Comparison of ENCODE assay signal across 14 cellular contexts in the genomic region with DNA sequence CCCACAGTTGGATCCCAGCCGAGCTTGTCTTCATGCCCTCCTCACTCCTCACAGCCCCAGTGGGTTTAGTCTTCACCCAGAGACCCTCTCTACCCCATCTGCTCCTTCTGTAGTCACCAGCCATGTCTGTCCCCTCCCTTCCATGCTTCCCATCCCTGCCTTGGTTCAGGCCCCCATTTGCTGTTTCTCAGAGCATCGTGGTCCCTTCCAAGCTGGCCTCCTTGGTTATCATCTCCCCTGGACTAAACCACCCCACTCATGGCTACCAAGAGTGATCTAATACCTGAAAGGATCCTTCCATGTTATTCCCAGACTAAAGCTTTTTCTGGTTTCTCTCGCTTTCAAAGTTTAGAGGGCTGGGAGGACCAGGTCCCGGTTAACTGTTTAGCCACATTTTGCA. TPM values are rescaled to one million over a fixed set of nuclear protein-coding genes. Genes with fewer than 3 reads are reported as not detected.
A peak's percentile ranks its signal among the peaks of the same experiment; 100 is the strongest.
DNase-seq lines count a peak whose midpoint lies in the region; ATAC-seq and TF ChIP-seq lines count a peak whose summit lies in the region.
"Had no signal": no experiment of that assay in that cellular context is flagged by ENCODE, and none has a peak within 500 bp of the region (broad histone marks: within the 10 kb centered on the region; RNA-seq: fewer than 3 reads in every experiment).

No MANE protein-coding gene starts in this region.

- H3K27ac ChIP-seq in IMR-90 (ENCODE audit: insufficient read depth, low read length), result no peak overlapping the region; the same call in 1 of the 2 replicates
- no peak overlapping the region for H3K27ac ChIP-seq in uterus
- H3K27ac ChIP-seq: foreskin keratinocyte, left ventricle myocardium inferior, SJCRH30, WERI-Rb-1 had no signal

- DNase-seq in T-helper 1 cell, result no peak
- no peak for DNase-seq in IMR-90
- DNase-seq in activated naive CD8-positive, alpha-beta T cell treated with anti-CD3 and anti-CD28 coated beads, Interleukin-2, amount 10 ng/mL, durations not matched to agents 7 days and 5 days, result no peak
- DNase-seq in natural killer cell treated with Interleukin-12 subunit alpha and Interleukin-12 subunit beta and Interleukin-15 and Interleukin-18, amount 100 ng/mL, for 72 hours (ENCODE audit: low spot score), result no peak
- DNase-seq in stimulated activated naive CD4-positive, alpha-beta T cell treated with Interleukin-2 at 50 U/mL for 16 hours (lab: John Stamatoyannopoulos, UW), result no peak
- DNase-seq in uterus, result no peak
- DNase-seq: COR-L47, left ventricle myocardium inferior, naive B cell, WERI-Rb-1 had no signal

- H3K14ac ChIP-seq in IMR-90 (replicated peaks; ENCODE audit: low read depth, low read length), result peak overlapping the region; percentile 38

- TF ChIP-seq RAD21 in IMR-90 (IDR thresholded peaks at IDR 0.05; ENCODE audit: low read length), result no peak

- peak overlapping the region; percentile 19; the same call in 1 of the 2 replicates for H3K18ac ChIP-seq in IMR-90 (ENCODE audit: low read depth, low read length)

- peak overlapping the region; percentile 86 for H2AK5ac ChIP-seq in IMR-90 (ENCODE audit: low read depth, low read length)

- TF ChIP-seq CTCF in IMR-90 (conservative IDR thresholded peaks at IDR 0.05; ENCODE audit: low read depth, low read length), result no peak
- no peak for TF ChIP-seq CTCF in uterus (IDR thresholded peaks at IDR 0.05)

- POLR2A ChIA-PET in IMR-90 (lab: Charles Lee; ENCODE audit: unreplicated experiment), result no interaction called here
- POLR2A ChIA-PET in activated naive CD8-positive, alpha-beta T cell treated with anti-CD3 and anti-CD28 coated beads, Interleukin-2, amount 10 ng/mL, durations not matched to agents 7 days and 5 days (lab: Charles Lee), result interaction anchor here (1.5 kb wide), 1 partner anchor 10 kb away, joined by 7 read pairs; no protein-coding TSS in a partner anchor

- peaks cover 12% of the 10 kb centered on the region for H3K9me3 Mint-ChIP-seq in T-helper 1 cell treated with Interleukin-12 subunit alpha and Interleukin-12 subunit beta and Interleukin-4 antibody, amounts not matched to agents 30 μg/mL and 1 μg/mL, for 36 hours
- peaks cover 7% of the 10 kb centered on the region for H3K9me3 Mint-ChIP-seq in activated naive CD8-positive, alpha-beta T cell treated with anti-CD3 and anti-CD28 coated beads, Interleukin-2, amount 10 ng/mL, durations not matched to agents 7 days and 5 days
- H3K9me3 Mint-ChIP-seq in natural killer cell treated with Interleukin-12 subunit alpha and Interleukin-12 subunit beta and Interleukin-15 and Interleukin-18, amount 100 ng/mL, for 72 hours, result peaks cover 3% of the 10 kb centered on the region

- peak overlapping the region; percentile 55 for H2AK9ac ChIP-seq in IMR-90 (replicated peaks; ENCODE audit: low read depth, low read length, poor library complexity)

- no peak overlapping the region for H3K9ac ChIP-seq in IMR-90 (ENCODE audit: low read depth, low read length)

- H4K5ac ChIP-seq in IMR-90 (ENCODE audit: low read depth, low read length), result no peak overlapping the region; the same call in 1 of the 2 replicates

- H3K27me3 ChIP-seq in IMR-90 (ENCODE audit: control insufficient read depth, insufficient read depth, low read length) (no peaks in the 10 kb centered on the region), uterus (peaks cover 0 to 5% of the 10 kb centered on the region in 2 donors)

- H4K91ac ChIP-seq in IMR-90 (ENCODE audit: insufficient read depth, low read depth, low read length), result peak overlapping the region; percentile 29; the same call in 1 of the 2 replicates

- peak overlapping the region; percentile 85 for H3K4me3 Mint-ChIP-seq in T-helper 1 cell treated with Interleukin-12 subunit alpha and Interleukin-12 subunit beta and Interleukin-4 antibody, amounts not matched to agents 30 μg/mL and 1 μg/mL, for 36 hours
- peak overlapping the region; percentile 78 for H3K4me3 Mint-ChIP-seq in activated naive CD8-positive, alpha-beta T cell treated with anti-CD3 and anti-CD28 coated beads, Interleukin-2, amount 10 ng/mL, durations not matched to agents 7 days and 5 days
- peak overlapping the region; percentile 80 for H3K4me3 Mint-ChIP-seq in natural killer cell treated with Interleukin-12 subunit alpha and Interleukin-12 subunit beta and Interleukin-15 and Interleukin-18, amount 100 ng/mL, for 72 hours
- H3K4me3 Mint-ChIP-seq: naive B cell had no signal

- H3K4me1 ChIP-seq in IMR-90 (ENCODE audit: control insufficient read depth, insufficient read depth, low read length), result peaks cover 20% of the 10 kb centered on the region
- no peaks in the 10 kb centered on the region for H3K4me1 ChIP-seq in uterus
- H3K4me1 ChIP-seq: foreskin keratinocyte, left ventricle myocardium inferior had no signal

- H3K9me3 ChIP-seq in IMR-90 (ENCODE audit: control insufficient read depth, insufficient read depth, low read length) (no peaks in the 10 kb centered on the region), uterus (no peaks in the 10 kb centered on the region)
- H3K9me3 ChIP-seq: left ventricle myocardium inferior had no signal

- H3K36me3 Mint-ChIP-seq in T-helper 1 cell treated with Interleukin-12 subunit alpha and Interleukin-12 subunit beta and Interleukin-4 antibody, amounts not matched to agents 30 μg/mL and 1 μg/mL, for 36 hours (ENCODE audit: low read depth), result peaks cover 16% of the 10 kb centered on the region
- peaks cover 9% of the 10 kb centered on the region for H3K36me3 Mint-ChIP-seq in activated naive CD8-positive, alpha-beta T cell treated with anti-CD3 and anti-CD28 coated beads, Interleukin-2, amount 10 ng/mL, durations not matched to agents 7 days and 5 days
- peaks cover 15% of the 10 kb centered on the region for H3K36me3 Mint-ChIP-seq in natural killer cell treated with Interleukin-12 subunit alpha and Interleukin-12 subunit beta and Interleukin-15 and Interleukin-18, amount 100 ng/mL, for 72 hours

- H3K4ac ChIP-seq in IMR-90 (ENCODE audit: low read depth, low read length), result peak overlapping the region; percentile 60

- H2BK15ac ChIP-seq in IMR-90 (ENCODE audit: low read depth, low read length), result peak overlapping the region; percentile 74; the same call in 2 of the 3 replicates

- peaks cover 0 to 36% of the 10 kb centered on the region in 2 experiments; a peak in 2 of 4 replicates for H3K79me1 ChIP-seq in IMR-90 (ENCODE audit: low read depth in 1 of 2, low read length in 2 of 2)

- TF ChIP-seq POLR2A in IMR-90 (IDR thresholded peaks at IDR 0.05; ENCODE audit: low read depth, low read length), result no peak
- no peak for TF ChIP-seq POLR2A in uterus (IDR thresholded peaks at IDR 0.05)

- H3K23ac ChIP-seq in IMR-90 (ENCODE audit: low read depth, low read length), result 0 out of 2 replicates have a peak overlapping the region, but pooled peaks have one; percentile 45

- dilution Hi-C loops in IMR-90 (cut with HindIII; ENCODE audit: low sequenced_read_pairs, unreplicated experiment), result no loop called here

- H3K27me3 Mint-ChIP-seq in T-helper 1 cell treated with Interleukin-12 subunit alpha and Interleukin-12 subunit beta and Interleukin-4 antibody, amounts not matched to agents 30 μg/mL and 1 μg/mL, for 36 hours (ENCODE audit: low read depth), result peaks cover 50% of the 10 kb centered on the region
- H3K27me3 Mint-ChIP-seq in activated naive CD8-positive, alpha-beta T cell treated with anti-CD3 and anti-CD28 coated beads, Interleukin-2, amount 10 ng/mL, durations not matched to agents 7 days and 5 days, result peaks cover 33% of the 10 kb centered on the region
- H3K27me3 Mint-ChIP-seq in natural killer cell treated with Interleukin-12 subunit alpha and Interleukin-12 subunit beta and Interleukin-15 and Interleukin-18, amount 100 ng/mL, for 72 hours, result peaks cover 16 to 23% of the 10 kb centered on the region in 2 donors

- H2BK120ac ChIP-seq in IMR-90 (ENCODE audit: low read depth, low read length), result peak overlapping the region; percentile 73

- ATAC-seq in IMR-90 (ENCODE audit: low read depth) (no peak), GM21723 (IDR thresholded peaks at IDR 0.05; ENCODE audit: unreplicated experiment) (no peak)
- no peak for ATAC-seq in activated naive CD8-positive, alpha-beta T cell treated with anti-CD3 and anti-CD28 coated beads, Interleukin-2, amount 10 ng/mL, durations not matched to agents 7 days and 5 days (ENCODE audit: low read depth)
- no peak for ATAC-seq in natural killer cell treated with Interleukin-12 subunit alpha and Interleukin-12 subunit beta and Interleukin-15 and Interleukin-18, amount 100 ng/mL, for 72 hours

- in situ Hi-C loops in IMR-90 (cut with MboI; ENCODE audit: low sequenced_read_pairs), result no loop called here

- peak overlapping the region; percentile 47 for H2BK5ac ChIP-seq in IMR-90 (ENCODE audit: low read depth, low read length, poor library complexity, severe bottlenecking)

- 100% methylated on average over 1 of the region's 4 CpGs; no CpG with 5 or more reads in 1 of the 2 experiments for WGBS in IMR-90 (ENCODE audit: extremely low coverage in 2 of 2, insufficient read length in 1 of 2), 2 experiments

- no peak overlapping the region for H3K4me3 ChIP-seq in IMR-90 (ENCODE audit: insufficient read depth, low read depth, low read length)
- H3K4me3 ChIP-seq in uterus, result no peak overlapping the region
- H3K4me3 ChIP-seq: left ventricle myocardium inferior, SJCRH30 had no signal

- intact Hi-C loops in IMR-90 (cut with micrococcal nuclease) (no loop called here), uterus (cut with DNase I; ENCODE audit: low total_unique reads) (no loop called here)

- peak overlapping the region; percentile 95 for H3K27ac Mint-ChIP-seq in T-helper 1 cell treated with Interleukin-12 subunit alpha and Interleukin-12 subunit beta and Interleukin-4 antibody, amounts not matched to agents 30 μg/mL and 1 μg/mL, for 36 hours
- peak overlapping the region; percentile 92 for H3K27ac Mint-ChIP-seq in activated naive CD8-positive, alpha-beta T cell treated with anti-CD3 and anti-CD28 coated beads, Interleukin-2, amount 10 ng/mL, durations not matched to agents 7 days and 5 days
- peak overlapping the region; percentile 81 to 83 for H3K27ac Mint-ChIP-seq in natural killer cell treated with Interleukin-12 subunit alpha and Interleukin-12 subunit beta and Interleukin-15 and Interleukin-18, amount 100 ng/mL, for 72 hours

- no peak overlapping the region for H2AFZ ChIP-seq in IMR-90 (replicated peaks; ENCODE audit: low read length, poor library complexity)

- H3K4me1 Mint-ChIP-seq in T-helper 1 cell treated with Interleukin-12 subunit alpha and Interleukin-12 subunit beta and Interleukin-4 antibody, amounts not matched to agents 30 μg/mL and 1 μg/mL, for 36 hours (ENCODE audit: low read depth), result peaks cover 32% of the 10 kb centered on the region
- H3K4me1 Mint-ChIP-seq in activated naive CD8-positive, alpha-beta T cell treated with anti-CD3 and anti-CD28 coated beads, Interleukin-2, amount 10 ng/mL, durations not matched to agents 7 days and 5 days, result peaks cover 21% of the 10 kb centered on the region
- H3K4me1 Mint-ChIP-seq in natural killer cell treated with Interleukin-12 subunit alpha and Interleukin-12 subunit beta and Interleukin-15 and Interleukin-18, amount 100 ng/mL, for 72 hours (ENCODE audit: low read depth in 2 of 2), result peaks cover 21 to 23% of the 10 kb centered on the region in 2 donors

- H3K36me3 ChIP-seq in IMR-90 (ENCODE audit: control insufficient read depth, insufficient read depth, low read length) (no peaks in the 10 kb centered on the region), uterus (no peaks in the 10 kb centered on the region)
- H3K36me3 ChIP-seq: left ventricle myocardium inferior, SJCRH30, WERI-Rb-1 had no signal

- 0 out of 2 replicates have a peak overlapping the region, but pooled peaks have one; percentile 2 for H3K56ac ChIP-seq in IMR-90 (ENCODE audit: extremely low read depth, insufficient read depth, low read length)

- H4K20me1 ChIP-seq in IMR-90 (ENCODE audit: insufficient read depth, low read length), result peaks cover 3% of the 10 kb centered on the region; the same call in 1 of the 2 replicates

- CTCF ChIA-PET in IMR-90 (lab: Yijun Ruan, JAX), result interaction anchor here (1.5 kb wide), 1 partner anchor 110 kb away, joined by 3 read pairs; no protein-coding TSS in a partner anchor

- BruUV-seq in IMR-90 (replicated peaks; lab: Mats Ljungman, UMichigan), result no TSS peak

- H4K8ac ChIP-seq in IMR-90 (ENCODE audit: low read depth in 2 of 2, low read length in 2 of 2), result peak overlapping the region; percentile 5 to 39; a peak in 1 of 4 replicates

- H3K9me1 ChIP-seq in IMR-90 (ENCODE audit: insufficient read depth, low read length), result peaks cover 26% of the 10 kb centered on the region

- H3K4me2 ChIP-seq in IMR-90 (ENCODE audit: low read depth, low read length), result no peak overlapping the region

- H2BK20ac ChIP-seq in IMR-90 (ENCODE audit: low read depth, low read length), result peak overlapping the region; percentile 64; the same call in 1 of the 2 replicates

RNA-seq across cellular contexts. Expression of gene CNIH3, which starts 8.3 kb away (rescaled TPM):
- total RNA-seq in IMR-90 (2012; rRNA removed) (2.0 and 3.1 TPM in 2 replicates), uterus (1 to 10 TPM in 2 of 4 donors, not detected in 2; 6.2 to 6.3 TPM)
- polyA plus RNA-seq in IMR-90 (2012; rRNA removed), result 2.9 and 3.1 TPM in 2 replicates
- 2.1 and 2.2 TPM in 2 replicates for polyA plus RNA-seq in IMR-90 (2012; cell fraction: cytosol; rRNA removed)
- polyA plus RNA-seq in IMR-90 (2012; cell fraction: nucleus; rRNA removed; ENCODE audit: low replicate concordance), result 1.9 and 4.7 TPM in 2 replicates
- total RNA-seq in activated naive CD8-positive, alpha-beta T cell treated with anti-CD3 and anti-CD28 coated beads, Interleukin-2, amount 10 ng/mL, durations not matched to agents 7 days and 5 days, result 1 to 10 TPM; 1.6 to 2.2 TPM
- 1 to 10 TPM; 1.5 TPM for total RNA-seq in natural killer cell treated with Interleukin-12 subunit alpha and Interleukin-12 subunit beta and Interleukin-15 and Interleukin-18, amount 100 ng/mL, for 72 hours
